ENCODE assay signal across 1 cellular context in the genomic region with DNA sequence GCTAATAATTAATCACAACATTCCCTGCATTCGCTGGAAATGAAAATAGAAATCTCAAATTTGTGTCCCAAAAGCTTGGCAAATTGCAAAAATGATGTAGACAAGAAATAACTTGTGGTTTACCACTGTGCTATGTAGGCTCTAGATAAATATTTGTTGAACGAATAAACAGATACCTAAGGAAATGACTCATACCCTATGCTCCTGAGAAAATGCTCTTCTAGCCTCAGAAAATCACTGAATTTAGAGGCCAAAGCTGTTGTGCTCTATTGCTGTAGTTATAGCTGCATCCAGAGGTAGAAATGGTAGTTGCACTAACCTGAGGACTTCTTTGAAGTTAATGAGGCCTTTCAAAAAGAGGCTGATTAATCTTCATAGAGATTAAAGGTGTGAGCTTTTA.
TF ChIP-seq lines count a peak whose summit lies in the region.

No MANE protein-coding gene starts in this region.

TF ChIP-seq in Ishikawa, 13 proteins besides CTCF, POLR2A, EP300 and RAD21 (continued from another document):
- TF ChIP-seq TCF12 (IDR thresholded peaks at IDR 0.05; ENCODE audit: low read depth) (no peak), NFIC (IDR thresholded peaks at IDR 0.05) (no peak), CREB1 (IDR thresholded peaks at IDR 0.05; ENCODE audit: low read depth) (no peak), EGR1 (IDR thresholded peaks at IDR 0.05) (no peak), ZBTB7A (IDR thresholded peaks at IDR 0.05; ENCODE audit: low read depth) (no peak), CEBPB (IDR thresholded peaks at IDR 0.05) (no peak), YY1 (IDR thresholded peaks at IDR 0.05; ENCODE audit: low read depth) (no peak), TAF1 (IDR thresholded peaks at IDR 0.05; ENCODE audit: low read depth) (no peak)
- TF ChIP-seq, protein P1, sequence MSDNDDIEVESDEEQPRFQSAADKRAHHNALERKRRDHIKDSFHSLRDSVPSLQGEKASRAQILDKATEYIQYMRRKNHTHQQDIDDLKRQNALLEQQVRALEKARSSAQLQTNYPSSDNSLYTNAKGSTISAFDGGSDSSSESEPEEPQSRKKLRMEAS (IDR thresholded peaks at IDR 0.05) = no peak
TF ChIP-seq in Ishikawa: peak in this region for 0.
